Comparison of ENCODE assay signal across 28 cellular contexts in the genomic region with DNA sequence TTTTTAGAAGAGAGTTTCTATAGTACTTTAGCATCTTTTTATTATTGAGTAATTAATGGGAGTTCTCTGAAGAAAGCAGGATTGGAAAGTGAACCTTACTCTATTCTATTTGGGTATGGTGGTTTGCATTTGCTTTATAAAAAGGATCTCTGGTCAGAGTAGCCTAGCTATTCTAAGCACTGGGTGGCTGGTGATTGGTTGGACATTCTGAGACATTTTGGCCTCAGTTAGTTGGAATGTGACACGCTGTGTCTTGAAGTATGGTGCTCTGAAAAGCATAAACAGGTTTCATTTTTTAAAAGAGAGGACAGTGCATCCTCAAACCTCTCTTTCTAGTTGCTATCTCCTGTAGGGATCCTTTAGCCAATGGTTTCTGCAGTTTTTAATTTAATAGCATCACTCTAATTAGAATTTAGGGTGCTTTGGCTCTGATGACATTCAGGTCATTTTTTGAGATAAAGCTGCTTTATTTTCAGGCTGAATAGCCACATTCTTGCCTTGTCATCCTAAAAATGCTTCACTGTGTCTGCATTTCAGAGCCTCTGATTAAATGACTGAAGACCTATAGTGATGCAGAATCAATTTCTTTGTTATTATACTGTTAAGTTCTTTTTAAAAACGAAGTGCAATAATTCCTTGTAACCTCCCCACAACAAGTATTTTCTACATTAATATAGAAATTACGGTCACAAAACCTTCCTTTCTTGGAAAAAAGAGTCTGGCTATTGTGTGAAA.
"Had no signal": no experiment of that assay in that cellular context is flagged by ENCODE, and none has a peak within 500 bp of the region (broad histone marks: within the 10 kb centered on the region; RNA-seq: fewer than 3 reads in every experiment).

No MANE protein-coding gene starts in this region.

- ATAC-seq: activated CD4-positive, CD25-positive, alpha-beta regulatory T cell treated with anti-CD3 and anti-CD28 coated beads, Interleukin-2, amount 50 U/mL, for 24 hours; activated CD8-positive, alpha-beta T cell treated with anti-CD3 and anti-CD28 coated beads for 36 hours; activated T-cell treated with anti-CD3 and anti-CD28 coated beads, Interleukin-2, amount 50 U/mL, for 72 hours; Panc1; Right ventricle myocardium inferior had no signal

- H3K4me3 Mint-ChIP-seq: activated CD8-positive, alpha-beta T cell treated with anti-CD3 and anti-CD28 coated beads for 36 hours; activated naive CD8-positive, alpha-beta T cell treated with anti-CD3 and anti-CD28 coated beads, Interleukin-2, amount 10 ng/mL, durations not matched to agents 7 days and 5 days; activated T-cell treated with anti-CD3 and anti-CD28 coated beads, Interleukin-2, amount 50 U/mL, for 72 hours had no signal

- H3K27me3 ChIP-seq: adrenal gland, MG63 had no signal

- H3K27ac ChIP-seq: adrenal gland, SK-N-MC, WERI-Rb-1 had no signal

- H3K9me3 Mint-ChIP-seq: activated CD8-positive, alpha-beta T cell treated with anti-CD3 and anti-CD28 coated beads for 36 hours; activated naive CD8-positive, alpha-beta T cell treated with anti-CD3 and anti-CD28 coated beads, Interleukin-2, amount 10 ng/mL, durations not matched to agents 7 days and 5 days; activated T-cell treated with anti-CD3 and anti-CD28 coated beads, Interleukin-2, amount 50 U/mL, for 72 hours; activated T-helper 2 cell treated with anti-CD3 and anti-CD28 coated beads, Interferon-gamma antibody, Interleukin-2, Interleukin-4, amounts not matched to agents 10 μg/mL and 5 μg/mL and 100 μg/mL, durations not matched to agents 14 hours and 24 hours and 36 hours had no signal

- H3K4me1 Mint-ChIP-seq: activated naive CD8-positive, alpha-beta T cell treated with anti-CD3 and anti-CD28 coated beads, Interleukin-2, amount 10 ng/mL, durations not matched to agents 7 days and 5 days had no signal

- H3K4me3 ChIP-seq: adrenal gland, MG63, SK-N-MC had no signal

- H3K36me3 Mint-ChIP-seq: activated naive CD8-positive, alpha-beta T cell treated with anti-CD3 and anti-CD28 coated beads, Interleukin-2, amount 10 ng/mL, durations not matched to agents 7 days and 5 days had no signal

- H3K4me1 ChIP-seq: adrenal gland had no signal

- H3K9me3 ChIP-seq: adrenal gland, MG63 had no signal

- DNase-seq: activated CD4-positive, alpha-beta T cell treated with anti-CD3 and anti-CD28 coated beads for 4 hours; activated CD8-positive, alpha-beta memory T cell treated with anti-CD3 and anti-CD28 coated beads, Interleukin-2, amount 50 U/mL, for 4 hours; activated CD8-positive, alpha-beta T cell treated with anti-CD3 and anti-CD28 coated beads for 36 hours; activated gamma-delta T cell treated with Interleukin-2 at 50 U/mL for 16 hours; activated naive CD4-positive, alpha-beta T cell treated with anti-CD3 and anti-CD28 coated beads, Interleukin-2, amount 50 U/mL, for 16 hours; activated naive CD8-positive, alpha-beta T cell treated with anti-CD3 and anti-CD28 coated beads, Interleukin-2, amount 10 ng/mL, durations not matched to agents 7 days and 5 days; activated T-cell treated with anti-CD3 and anti-CD28 coated beads, Interleukin-2, amount 50 U/mL, for 72 hours; adrenal gland; anterior cingulate cortex; MG63; MV-4-11; NCI-H1092 treated with DMSO at 0.1 percent for 48 hours; NCI-H1417 treated with DMSO at 0.1 percent for 48 hours; NCI-H1694; NCI-H2029 treated with DMSO at 0.1 percent for 48 hours; NCI-H345; NCI-H510A; NCI-H526 treated with DMSO at 0.1 percent for 48 hours; NCI-H82; OCI-M1; RPMI8226; T-helper 1 cell; WERI-Rb-1 had no signal

- H3K27ac Mint-ChIP-seq: activated CD8-positive, alpha-beta T cell treated with anti-CD3 and anti-CD28 coated beads for 36 hours; activated naive CD8-positive, alpha-beta T cell treated with anti-CD3 and anti-CD28 coated beads, Interleukin-2, amount 10 ng/mL, durations not matched to agents 7 days and 5 days; activated T-cell treated with anti-CD3 and anti-CD28 coated beads, Interleukin-2, amount 50 U/mL, for 72 hours; activated T-helper 2 cell treated with anti-CD3 and anti-CD28 coated beads, Interferon-gamma antibody, Interleukin-2, Interleukin-4, amounts not matched to agents 10 μg/mL and 5 μg/mL and 100 μg/mL, durations not matched to agents 14 hours and 24 hours and 36 hours had no signal

- H3K27me3 Mint-ChIP-seq: activated naive CD8-positive, alpha-beta T cell treated with anti-CD3 and anti-CD28 coated beads, Interleukin-2, amount 10 ng/mL, durations not matched to agents 7 days and 5 days had no signal

- H3K36me3 ChIP-seq: adrenal gland, MG63, WERI-Rb-1 had no signal
